20 cellular contexts compared by ENCODE assay signal in the genomic region with DNA sequence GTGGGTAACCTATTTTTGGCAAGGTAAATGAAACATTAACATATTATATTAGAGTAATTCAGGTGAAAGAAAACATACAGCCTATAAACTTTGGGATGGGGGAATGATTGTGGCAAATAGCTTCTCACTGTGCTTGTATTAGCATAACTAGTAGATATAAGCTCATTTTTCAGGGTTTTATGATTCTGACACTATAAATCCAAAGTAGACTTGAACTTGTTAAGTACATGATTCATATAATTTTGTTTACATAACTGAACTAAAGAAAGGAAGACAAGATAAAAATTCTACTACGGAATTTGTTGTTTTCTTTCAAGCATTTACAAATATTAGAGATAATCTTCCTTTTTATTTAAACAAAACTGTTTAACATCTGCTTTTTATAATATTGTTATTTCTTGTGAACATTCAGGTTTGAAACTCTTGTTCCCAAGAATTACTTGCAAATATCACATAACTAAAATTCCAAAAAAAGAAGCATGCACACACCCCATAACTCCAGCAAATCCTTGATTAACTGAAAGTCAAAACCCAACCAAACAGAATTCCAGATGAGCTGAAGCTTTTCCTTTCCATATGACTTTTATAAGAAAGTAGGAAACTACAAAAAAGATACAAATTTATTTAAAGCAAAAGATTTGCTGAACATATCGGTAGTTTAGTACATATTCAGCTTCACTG.
DNase-seq lines count a peak whose midpoint lies in the region; ATAC-seq and TF ChIP-seq lines count a peak whose summit lies in the region.
"Had no signal": no experiment of that assay in that cellular context is flagged by ENCODE, and none has a peak within 500 bp of the region (broad histone marks: within the 10 kb centered on the region; RNA-seq: fewer than 3 reads in every experiment).

No MANE protein-coding gene starts in this region.

- no peak for TF ChIP-seq CTCF in breast epithelium (IDR thresholded peaks at IDR 0.05)

- H3K4me1 ChIP-seq in breast epithelium, result no peaks in the 10 kb centered on the region
- H3K4me1 ChIP-seq in subcutaneous abdominal adipose tissue (ENCODE audit: control insufficient read depth in 5 of 5, insufficient read depth in 5 of 5, low read length in 5 of 5), result peaks cover 0 to 8% (median 3%) of the 10 kb centered on the region in 5 donors

- H3K9ac ChIP-seq in subcutaneous abdominal adipose tissue (ENCODE audit: low read length in 5 of 5), result no peak overlapping the region
- H3K9ac ChIP-seq: KMS-11 had no signal

- H3K36me3 ChIP-seq in breast epithelium, result no peaks in the 10 kb centered on the region
- no peaks in the 10 kb centered on the region for H3K36me3 ChIP-seq in subcutaneous abdominal adipose tissue (ENCODE audit: control insufficient read depth in 5 of 5, insufficient read depth in 5 of 5, low read length in 5 of 5)
- H3K36me3 ChIP-seq: heart right ventricle, tibial artery had no signal

- DNase-seq in LHCN-M2 (ENCODE audit: low read depth) (peak; percentile 40), breast epithelium (ENCODE audit: low spot score in 2 of 2) (no peak), iris pigment epithelial cell (ENCODE audit: low read depth) (peak; percentile 38), NCI-H2081 treated with DMSO at 0.1 percent for 48 hours (lab: John Stamatoyannopoulos, UW) (no peak), NCI-H1694 (lab: John Stamatoyannopoulos, UW) (no peak)
- DNase-seq: activated effector memory CD4-positive, alpha-beta T cell treated with Interleukin-2 at 50 U/mL for 16 hours; amygdala; C1 segment of cervical spinal cord; cortex of kidney; DMS79; heart right ventricle; kidney glomerular epithelial cell; NCI-H2227 treated with DMSO at 0.1 percent for 48 hours; NK-92 treated with Interleukin-12 subunit alpha and Interleukin-12 subunit beta, amount 100 ng/mL, for 24 hours; tibial artery had no signal

- no peaks in the 10 kb centered on the region for H3K9me3 ChIP-seq in breast epithelium
- no peaks in the 10 kb centered on the region for H3K9me3 ChIP-seq in subcutaneous abdominal adipose tissue (ENCODE audit: control insufficient read depth in 5 of 5, low read length in 5 of 5)
- H3K9me3 ChIP-seq: heart right ventricle, tibial artery had no signal

- intact Hi-C loops in breast epithelium (cut with DNase I; ENCODE audit: low total_unique reads), result no loop called here

- H3K4me3 ChIP-seq in breast epithelium (no peak overlapping the region), subcutaneous abdominal adipose tissue (ENCODE audit: low read depth in 1 of 5, low read length in 5 of 5) (no peak overlapping the region)
- H3K4me3 ChIP-seq: heart right ventricle, tibial artery had no signal

- H3K27ac ChIP-seq in breast epithelium (peak overlapping the region; percentile 18 to 22), subcutaneous abdominal adipose tissue (ENCODE audit: low read depth, low read length) (peak overlapping the region; percentile 64)
- H3K27ac ChIP-seq: KMS-11 had no signal

- H3K27me3 ChIP-seq in breast epithelium (no peaks in the 10 kb centered on the region), subcutaneous abdominal adipose tissue (ENCODE audit: control insufficient read depth in 5 of 5, insufficient read depth in 4 of 5, low read length in 5 of 5) (no peaks in the 10 kb centered on the region)
- H3K27me3 ChIP-seq: heart right ventricle, tibial artery had no signal

- ATAC-seq in HG03520 (IDR thresholded peaks at IDR 0.05; ENCODE audit: unreplicated experiment) (no peak), GM18520 (IDR thresholded peaks at IDR 0.05; ENCODE audit: unreplicated experiment) (no peak)
- ATAC-seq: heart right ventricle, WTC11 had no signal

- no peak for TF ChIP-seq POLR2A in breast epithelium (IDR thresholded peaks at IDR 0.05)

Comparison
In these comparisons a context has a peak if more than half of its experiments do, and no peak if none do; other contexts are left out.
1. DNase-seq: peak in LHCN-M2 (single experiment) and iris pigment epithelial cell (single experiment); none in breast epithelium (0 of 2), NCI-H2081 treated with DMSO at 0.1 percent for 48 hours (single experiment) and NCI-H1694 (single experiment).